In the genomic region with DNA sequence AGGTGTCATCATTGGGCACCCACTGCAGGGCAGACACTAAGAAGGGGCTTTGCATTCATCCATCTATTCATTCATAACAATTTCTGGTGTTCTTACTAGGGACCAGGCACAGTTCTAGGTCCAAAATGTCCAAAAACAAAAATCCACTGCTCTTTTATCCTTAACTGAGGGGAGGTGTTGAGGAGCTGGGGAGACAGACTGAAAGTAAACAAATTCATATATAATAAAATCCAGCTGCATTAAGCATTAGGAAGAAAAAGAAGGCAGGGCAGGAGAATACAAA, we compare ENCODE assay signal across 8 cellular contexts. TPM values are rescaled to one million over a fixed set of nuclear protein-coding genes. Genes with fewer than 3 reads are reported as not detected.
DNase-seq lines count a peak whose midpoint lies in the region; ATAC-seq and TF ChIP-seq lines count a peak whose summit lies in the region.

No MANE protein-coding gene starts in this region.

- H2BK5ac ChIP-seq in trophoblast cell (ENCODE audit: low read depth, low read length, poor library complexity): no peak overlapping the region

- no peaks in the 10 kb centered on the region for H3K36me3 Mint-ChIP-seq in neural crest cell (ENCODE audit: low read depth)

- peaks cover 6% of the 10 kb centered on the region for H3K27me3 ChIP-seq in BE2C
- H3K27me3 ChIP-seq in MM.1S (replicated peaks; ENCODE audit: insufficient read depth, low read length): no peaks in the 10 kb centered on the region
- H3K27me3 ChIP-seq in endocrine pancreas (ENCODE audit: control insufficient read depth, insufficient read depth, low read length): no peaks in the 10 kb centered on the region
- H3K27me3 ChIP-seq in trophoblast cell (ENCODE audit: insufficient read depth, low read length): peaks cover 18% of the 10 kb centered on the region

- H3K27ac ChIP-seq in MM.1S (ENCODE audit: low read length) (peak overlapping the region; percentile 84), trophoblast cell (ENCODE audit: low read depth, low read length) (no peak overlapping the region)

- H4K12ac ChIP-seq in trophoblast cell (ENCODE audit: low read depth, low read length): no peak overlapping the region

- no peak overlapping the region for H3K18ac ChIP-seq in trophoblast cell (ENCODE audit: low read length)

- DNase-seq in BE2C (no peak), MM.1S (no peak), neural crest cell (ENCODE audit: low read depth, low spot score) (no peak), DMS 273 (lab: John Stamatoyannopoulos, UW; ENCODE audit: unreplicated experiment) (no peak), trophoblast cell (no peak)

- H3K4me2 ChIP-seq in MM.1S (ENCODE audit: low read depth, low read length) (peak overlapping the region; percentile 91), trophoblast cell (ENCODE audit: low read length) (no peak overlapping the region)

- H3K9me2 ChIP-seq in MM.1S (replicated peaks; ENCODE audit: insufficient read depth, low read length): no peaks in the 10 kb centered on the region

- no peak for TF ChIP-seq CTCF in BE2C (IDR thresholded peaks at IDR 0.05; ENCODE audit: low read depth, low read length)
- no peak for TF ChIP-seq CTCF in MM.1S (IDR thresholded peaks at IDR 0.05; ENCODE audit: low read length)
- TF ChIP-seq CTCF in neural crest cell (conservative IDR thresholded peaks at IDR 0.05): no peak

- H3F3A ChIP-seq in MM.1S (ENCODE audit: insufficient read depth, low read length): peaks cover 22% of the 10 kb centered on the region

- no peak overlapping the region for H2BK120ac ChIP-seq in trophoblast cell (ENCODE audit: insufficient read depth, low read length, poor library complexity)

- H3K4ac ChIP-seq in trophoblast cell (ENCODE audit: low read depth, low read length): no peak overlapping the region

- H3K79me2 ChIP-seq in MM.1S (ENCODE audit: low read length) (peaks cover 48% of the 10 kb centered on the region), trophoblast cell (ENCODE audit: control insufficient read depth, insufficient read depth, low read length, poor library complexity) (peaks cover 2% of the 10 kb centered on the region)

- peak overlapping the region; percentile 87 for H3K9ac ChIP-seq in MM.1S (ENCODE audit: low read length)
- H3K9ac ChIP-seq in endocrine pancreas (ENCODE audit: control insufficient read depth, insufficient read depth, low read length): peak overlapping the region; percentile 48
- H3K9ac ChIP-seq in trophoblast cell (ENCODE audit: low read length): no peak overlapping the region

- H3K27me3 Mint-ChIP-seq in neural crest cell (ENCODE audit: low read depth): peaks cover 58% of the 10 kb centered on the region

- H3K4me3 ChIP-seq in BE2C (ENCODE audit: low read depth, low read length) (peak overlapping the region; percentile 73), MM.1S (ENCODE audit: low read length) (peak overlapping the region; percentile 92), endocrine pancreas (ENCODE audit: control insufficient read depth, insufficient read depth, low read length) (peak overlapping the region; percentile 87), trophoblast cell (ENCODE audit: low read depth, low read length) (no peak overlapping the region)

- H4K20me1 ChIP-seq in MM.1S (ENCODE audit: insufficient read depth, low read length): no peaks in the 10 kb centered on the region

- no peaks in the 10 kb centered on the region for H3K9me3 Mint-ChIP-seq in neural crest cell

- ATAC-seq in GM19023 (IDR thresholded peaks at IDR 0.05; ENCODE audit: unreplicated experiment) (no peak), HG02973 (IDR thresholded peaks at IDR 0.05; ENCODE audit: unreplicated experiment) (no peak)

- H3K4me3 Mint-ChIP-seq in neural crest cell: peak overlapping the region; percentile 89

- no peak overlapping the region for H4K91ac ChIP-seq in trophoblast cell (ENCODE audit: low read depth, low read length)

- H3K79me1 ChIP-seq in trophoblast cell (ENCODE audit: low read length): no peaks in the 10 kb centered on the region

- no peak overlapping the region for H2AK5ac ChIP-seq in trophoblast cell (ENCODE audit: low read length)

- no peak overlapping the region for H2BK12ac ChIP-seq in trophoblast cell (ENCODE audit: low read length)

- H3K14ac ChIP-seq in trophoblast cell (ENCODE audit: low read length): no peak overlapping the region

- H4K8ac ChIP-seq in trophoblast cell (ENCODE audit: low read depth, low read length): no peak overlapping the region

- no peak overlapping the region for H3K23ac ChIP-seq in trophoblast cell (ENCODE audit: low read length)

- H3K4me1 Mint-ChIP-seq in neural crest cell: peaks cover 20% of the 10 kb centered on the region

- H3K36me3 ChIP-seq in BE2C: no peaks in the 10 kb centered on the region
- no peaks in the 10 kb centered on the region for H3K36me3 ChIP-seq in MM.1S (replicated peaks; ENCODE audit: insufficient read depth, low read length)
- no peaks in the 10 kb centered on the region for H3K36me3 ChIP-seq in endocrine pancreas (ENCODE audit: control insufficient read depth, insufficient read depth, low read length)
- no peaks in the 10 kb centered on the region for H3K36me3 ChIP-seq in trophoblast cell (ENCODE audit: control insufficient read depth in 1 of 2, insufficient read depth in 2 of 2, low read length in 2 of 2)

- H2AFZ ChIP-seq in MM.1S (ENCODE audit: low read length) (peak overlapping the region; percentile 72), trophoblast cell (ENCODE audit: insufficient read depth, low read length, poor library complexity) (no peak overlapping the region)

- H3K9me3 ChIP-seq in BE2C: no peaks in the 10 kb centered on the region
- H3K9me3 ChIP-seq in MM.1S (replicated peaks; ENCODE audit: insufficient read depth, low read length): no peaks in the 10 kb centered on the region
- H3K9me3 ChIP-seq in endocrine pancreas (ENCODE audit: control insufficient read depth, low read length): no peaks in the 10 kb centered on the region
- peaks cover 3% of the 10 kb centered on the region for H3K9me3 ChIP-seq in trophoblast cell (ENCODE audit: insufficient read depth, low read depth, low read length)

- H3K4me1 ChIP-seq in BE2C (peaks cover 6% of the 10 kb centered on the region; the same call in 1 of the 2 replicates), MM.1S (ENCODE audit: low read length) (peaks cover 28% of the 10 kb centered on the region), endocrine pancreas (ENCODE audit: control insufficient read depth, insufficient read depth, low read length) (peaks cover 4% of the 10 kb centered on the region), trophoblast cell (ENCODE audit: control insufficient read depth in 1 of 2, insufficient read depth in 2 of 2, low read length in 2 of 2) (peaks cover 3 to 9% of the 10 kb centered on the region in 2 experiments)

- H3K27ac Mint-ChIP-seq in neural crest cell (ENCODE audit: unreplicated experiment): no peak overlapping the region

RNA-seq across cellular contexts. Expression of gene EIF4E3, which starts 1.1 kb away (rescaled TPM):
- polyA plus RNA-seq in BE2C (2012; ENCODE audit: insufficient read depth, insufficient read length, low read depth): 0.88 TPM
- total RNA-seq in neural crest cell: 8.9 TPM in 2 replicates
- polyA plus RNA-seq in trophoblast cell (2013): 1.5 and 1.9 TPM in 2 replicates

RNA-seq across cellular contexts. Expression of gene GPR27, which starts 29.5 kb away (rescaled TPM):
- 17.7 TPM for polyA plus RNA-seq in BE2C (2012; ENCODE audit: insufficient read depth, insufficient read length, low read depth)
- 9.4 and 10.4 TPM in 2 replicates for total RNA-seq in neural crest cell
- polyA plus RNA-seq in trophoblast cell (2013): 0.41 and 0.43 TPM in 2 replicates
